In the genomic region with DNA sequence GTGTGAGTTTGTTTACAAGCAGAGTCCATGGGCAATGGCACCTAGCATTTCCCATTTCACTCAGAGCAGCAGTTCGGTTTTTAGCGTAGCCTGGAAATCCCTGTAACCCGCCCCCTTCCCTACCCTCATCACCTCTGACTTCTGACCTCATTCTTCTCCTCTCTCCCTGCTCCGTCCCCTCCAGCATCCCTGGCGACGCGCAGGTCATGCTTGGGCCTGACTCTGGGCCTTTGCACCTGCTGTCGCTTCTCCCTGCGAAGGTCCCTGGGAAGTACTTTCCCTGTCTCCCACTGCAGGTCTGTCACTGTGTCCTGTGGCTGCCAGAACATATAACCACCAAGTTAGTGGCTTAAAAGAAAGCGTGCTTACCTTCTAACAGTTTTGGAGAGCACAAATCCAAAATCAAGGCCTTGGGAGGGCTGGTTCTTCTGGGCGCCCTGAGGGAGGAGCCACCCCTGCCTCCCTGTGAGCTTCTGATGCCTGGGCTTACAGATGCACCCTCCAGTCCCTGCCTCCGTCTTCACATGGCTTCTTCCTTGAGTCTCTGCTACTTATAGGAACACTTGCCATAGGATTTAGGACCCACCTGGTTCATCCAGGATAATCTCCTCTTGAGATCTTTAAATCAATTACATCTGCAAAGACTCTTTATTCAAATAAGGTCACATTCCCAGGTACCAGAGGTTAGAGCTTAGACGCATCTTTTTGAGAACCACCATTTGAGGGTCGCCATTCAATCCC, we compare ENCODE assay signal across 26 cellular contexts. TPM values are rescaled to one million over a fixed set of nuclear protein-coding genes. Genes with fewer than 3 reads are reported as not detected.
A peak's percentile ranks its signal among the peaks of the same experiment; 100 is the strongest.
DNase-seq lines count a peak whose midpoint lies in the region; ATAC-seq and TF ChIP-seq lines count a peak whose summit lies in the region.
"Had no signal": no experiment of that assay in that cellular context is flagged by ENCODE, and none has a peak within 500 bp of the region (broad histone marks: within the 10 kb centered on the region; RNA-seq: fewer than 3 reads in every experiment).

No MANE protein-coding gene starts in this region.

- ATAC-seq in T-helper 17 cell = no peak
- ATAC-seq in HG02678 (IDR thresholded peaks at IDR 0.05; ENCODE audit: unreplicated experiment) = no peak
- ATAC-seq: esophagus mucosa, gastrocnemius medialis, HCT116 had no signal

- peaks cover 41 to 54% (median 46%) of the 10 kb centered on the region in 4 donors for H3K4me1 ChIP-seq in esophagus muscularis mucosa
- H3K4me1 ChIP-seq in sigmoid colon = peaks cover 0 to 44% (median 39%) of the 10 kb centered on the region in 4 donors

- H3K27me3 Mint-ChIP-seq in T-helper 2 cell treated with Interferon-gamma antibody and Interleukin-4, amounts not matched to agents 5 μg/mL and 100 μg/mL, for 36 hours (ENCODE audit: low read depth) = no peaks in the 10 kb centered on the region
- no peaks in the 10 kb centered on the region for H3K27me3 Mint-ChIP-seq in T-helper 17 cell

- WGBS in esophagus muscularis mucosa = 92% methylated on average over 14 of the region's 14 CpGs
- 80 to 88% methylated on average over 14 of the region's 14 CpGs for WGBS in sigmoid colon, 2 donors

- H3K4me3 ChIP-seq in esophagus muscularis mucosa (no peak overlapping the region), sigmoid colon (no peak overlapping the region)
- H3K4me3 ChIP-seq: gastrocnemius medialis, smooth muscle cell, stomach, upper lobe of left lung had no signal

- in situ Hi-C loops in ACHN (cut with HindIII; ENCODE audit: low pct_ligation_motif_present, low pct_unique_long_range_greater_than_20kb, low sequenced_read_pairs) = no loop called here

- no peak overlapping the region for H3K4me3 Mint-ChIP-seq in T-helper 2 cell treated with Interferon-gamma antibody and Interleukin-4, amounts not matched to agents 5 μg/mL and 100 μg/mL, for 36 hours
- H3K4me3 Mint-ChIP-seq in T-helper 17 cell = no peak overlapping the region
- H3K4me3 Mint-ChIP-seq: nephron had no signal

- DNase-seq in T-helper 2 cell treated with Interferon-gamma antibody and Interleukin-4, amounts not matched to agents 5 μg/mL and 100 μg/mL, for 36 hours (ENCODE audit: low spot score) = no peak
- DNase-seq in T-helper 2 cell = no peak
- DNase-seq in T-helper 17 cell = no peak
- no peak for DNase-seq in esophagus muscularis mucosa (ENCODE audit: extremely low spot score)
- DNase-seq in sigmoid colon = peak; percentile 36
- no peak for DNase-seq in T1000 (lab: John Stamatoyannopoulos, UW)
- no peak for DNase-seq in ACHN
- DNase-seq: activated CD4-positive, alpha-beta T cell treated with anti-CD3 and anti-CD28 coated beads for 4 hours; activated CD8-positive, alpha-beta memory T cell treated with anti-CD3 and anti-CD28 coated beads, Interleukin-2, amount 50 U/mL, for 4 hours; activated effector memory CD4-positive, alpha-beta T cell treated with Interleukin-2 at 50 U/mL for 16 hours; amygdala; gastrocnemius medialis; kidney; NCI-H1417; NCI-H446 treated with DMSO at 0.1 percent for 48 hours; stimulated activated CD4-positive, alpha-beta T cell treated with anti-CD3 and anti-CD28 coated beads, Interleukin-2, amount 100 ng/mL, for 48 hours; stomach; upper lobe of left lung had no signal

- no peaks in the 10 kb centered on the region for H3K9me3 ChIP-seq in T-helper 17 cell (ENCODE audit: control insufficient read depth, low read length, poor library complexity, severe bottlenecking)
- no peaks in the 10 kb centered on the region for H3K9me3 ChIP-seq in esophagus muscularis mucosa
- no peaks in the 10 kb centered on the region for H3K9me3 ChIP-seq in sigmoid colon
- H3K9me3 ChIP-seq: gastrocnemius medialis, stomach, upper lobe of left lung had no signal

- H3K36me3 ChIP-seq in esophagus muscularis mucosa (no peaks in the 10 kb centered on the region), sigmoid colon (no peaks in the 10 kb centered on the region)
- H3K36me3 ChIP-seq: gastrocnemius medialis, stomach, upper lobe of left lung had no signal

- H3K9me3 Mint-ChIP-seq in T-helper 2 cell treated with Interferon-gamma antibody and Interleukin-4, amounts not matched to agents 5 μg/mL and 100 μg/mL, for 36 hours = no peaks in the 10 kb centered on the region
- H3K9me3 Mint-ChIP-seq: nephron had no signal

- H3K27ac Mint-ChIP-seq in T-helper 2 cell treated with Interferon-gamma antibody and Interleukin-4, amounts not matched to agents 5 μg/mL and 100 μg/mL, for 36 hours = peak overlapping the region; percentile 39
- peak overlapping the region; percentile 97 for H3K27ac Mint-ChIP-seq in T-helper 17 cell

- no peak for TF ChIP-seq EP300 in esophagus muscularis mucosa (IDR thresholded peaks at IDR 0.05)
- no peak for TF ChIP-seq EP300 in sigmoid colon (IDR thresholded peaks at IDR 0.05)

- H3K36me3 Mint-ChIP-seq in T-helper 2 cell treated with Interferon-gamma antibody and Interleukin-4, amounts not matched to agents 5 μg/mL and 100 μg/mL, for 36 hours (ENCODE audit: low read depth) = no peaks in the 10 kb centered on the region
- H3K36me3 Mint-ChIP-seq in T-helper 17 cell (ENCODE audit: low read depth) = no peaks in the 10 kb centered on the region

- H3K27ac ChIP-seq in esophagus muscularis mucosa (replicated peaks in 1 of 4) (peak overlapping the region; percentile 34 to 85 (median 80)), sigmoid colon (peak overlapping the region in 1 of 4 donors; percentile 84)
- H3K27ac ChIP-seq: 22Rv1 had no signal

- intact Hi-C loops in esophagus muscularis mucosa (cut with DNase I) (no loop called here), sigmoid colon (cut with DNase I) (no loop called here)

- H3K4me1 Mint-ChIP-seq in T-helper 2 cell treated with Interferon-gamma antibody and Interleukin-4, amounts not matched to agents 5 μg/mL and 100 μg/mL, for 36 hours (ENCODE audit: low read depth) = peaks cover 17% of the 10 kb centered on the region
- peaks cover 22% of the 10 kb centered on the region for H3K4me1 Mint-ChIP-seq in T-helper 17 cell

- TF ChIP-seq POLR2A in esophagus muscularis mucosa (IDR thresholded peaks at IDR 0.05; ENCODE audit: low read depth) (no peak), sigmoid colon (IDR thresholded peaks at IDR 0.05) (no peak)

- TF ChIP-seq CTCF in esophagus muscularis mucosa (IDR thresholded peaks at IDR 0.05) (no peak), sigmoid colon (IDR thresholded peaks at IDR 0.05) (no peak)

- H3K27me3 ChIP-seq in esophagus muscularis mucosa (no peaks in the 10 kb centered on the region), sigmoid colon (no peaks in the 10 kb centered on the region)
- H3K27me3 ChIP-seq: gastrocnemius medialis, stomach, upper lobe of left lung had no signal

RNA-seq across cellular contexts. Expression of a gene that starts 8.1 kb away (rescaled TPM):
- total RNA-seq in T-helper 17 cell = not detected
- total RNA-seq in esophagus muscularis mucosa = 1 to 10 TPM in 2 of 4 donors, under 1 TPM in 2; 0.83 to 3.7 (median 1.4) TPM
- 1 to 10 TPM in 1 of 4 donors, under 1 TPM in 3; 0.33 to 2.8 (median 0.45) TPM for total RNA-seq in sigmoid colon
- 10 to 100 TPM; 34.4 to 48.8 (median 38.4) TPM for polyA plus RNA-seq in sigmoid colon

RNA-seq across cellular contexts. Expression of a gene that starts 28.7 kb away (rescaled TPM):
- total RNA-seq in T-helper 17 cell (100 to 1,000 TPM; 175 to 225 TPM), esophagus muscularis mucosa (100 to 1,000 TPM; 142 to 213 (median 191) TPM), sigmoid colon (100 to 1,000 TPM; 112 to 185 (median 136) TPM)
- 10 to 100 TPM; 42.0 to 73.8 (median 63.3) TPM for polyA plus RNA-seq in sigmoid colon

RNA-seq across cellular contexts. Expression of a gene that starts 32.3 kb away (rescaled TPM):
- total RNA-seq in T-helper 17 cell (not detected), esophagus muscularis mucosa (not detected), sigmoid colon (not detected)
- polyA plus RNA-seq in sigmoid colon = not detected
- total RNA-seq: cardiac septum, esophagus mucosa, gastrocnemius medialis, kidney, pulmonary artery endothelial cell, smooth muscle cell, stomach, upper lobe of left lung had no signal
- polyA plus RNA-seq: smooth muscle cell, stomach had no signal
